ENCODE assay signal across 8 cellular contexts in the genomic region with DNA sequence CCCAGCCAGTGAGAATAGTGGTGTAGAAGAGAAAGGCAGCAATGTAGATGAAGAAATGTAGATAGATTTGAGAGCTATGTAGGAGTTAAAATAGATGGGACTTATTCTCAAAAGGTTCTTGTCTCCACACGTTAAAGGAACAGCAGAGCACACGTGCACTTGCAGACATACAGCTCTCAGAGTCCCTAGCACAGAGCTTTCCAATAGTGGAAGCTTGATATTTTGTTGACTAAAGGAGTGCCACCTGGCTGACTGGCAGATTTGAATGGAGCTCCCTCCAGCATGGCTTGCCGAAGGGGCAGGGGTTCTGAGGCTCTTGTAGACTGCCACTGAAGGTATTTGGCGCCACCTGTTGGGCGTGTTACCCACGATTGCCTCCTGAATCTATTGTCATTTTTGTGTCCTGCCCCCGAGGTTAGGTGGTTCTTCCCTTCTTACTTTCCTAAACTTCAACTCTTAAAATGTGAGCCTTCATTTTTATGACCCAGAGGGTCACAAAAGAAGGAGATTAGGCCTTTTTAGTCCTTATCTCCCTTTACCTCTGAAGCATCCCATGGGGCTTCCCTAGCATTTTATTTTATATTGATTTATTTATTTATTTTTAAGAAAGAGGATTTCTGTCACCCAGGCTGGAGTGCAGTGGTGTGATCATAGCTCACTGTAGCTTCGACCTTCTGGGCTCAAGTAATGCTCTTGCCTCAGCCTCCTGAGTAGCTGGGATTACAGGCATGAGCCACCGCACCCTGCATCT. TPM values are rescaled to one million over a fixed set of nuclear protein-coding genes. Genes with fewer than 3 reads are reported as not detected.
A peak's percentile ranks its signal among the peaks of the same experiment; 100 is the strongest.
DNase-seq lines count a peak whose midpoint lies in the region; ATAC-seq and TF ChIP-seq lines count a peak whose summit lies in the region.

No MANE protein-coding gene starts in this region.

- no peak overlapping the region for H2BK5ac ChIP-seq in neuronal stem cell (ENCODE audit: low read length)

- H3K27ac ChIP-seq in neuronal stem cell (replicated peaks; ENCODE audit: low read length) (no peak overlapping the region), substantia nigra (ENCODE audit: low read depth, low read length, poor library complexity, severe bottlenecking) (no peak overlapping the region)

- no peak overlapping the region for H3K4ac ChIP-seq in neuronal stem cell (ENCODE audit: low read length)

- peaks cover 5% of the 10 kb centered on the region for H3K79me1 ChIP-seq in neuronal stem cell (ENCODE audit: low read depth, low read length)

- no peak overlapping the region for H2AK5ac ChIP-seq in neuronal stem cell (ENCODE audit: low read depth, low read length)

- no peak overlapping the region for H3K14ac ChIP-seq in neuronal stem cell (ENCODE audit: low read length)

- H2AFZ ChIP-seq in neuronal stem cell (ENCODE audit: low read length), result no peak overlapping the region

- peak; percentile 79 for DNase-seq in A172 (ENCODE audit: low spot score)
- peak; percentile 96 for DNase-seq in MG63
- DNase-seq in RKO (ENCODE audit: low spot score), result peak; percentile 90
- peak; percentile 91 to 92 for DNase-seq in activated T-cell treated with anti-CD3 and anti-CD28 coated beads, Interleukin-2, amount 50 U/mL, for 48 hours
- DNase-seq in fibroblast of mammary gland (ENCODE audit: low read depth), result peak; percentile 79
- peak; percentile 84 for DNase-seq in neuronal stem cell (ENCODE audit: low spot score)
- peak in 47 of 49 donors; percentile 12 to 89 (median 73) for DNase-seq in substantia nigra (lab: John Stamatoyannopoulos, UW)

- H3K4me1 ChIP-seq in neuronal stem cell (ENCODE audit: control insufficient read depth in 2 of 2, insufficient read depth in 1 of 2, low read depth in 1 of 2, low read length in 2 of 2), result no peaks in the 10 kb centered on the region

- H3K9me3 ChIP-seq in MG63 (no peaks in the 10 kb centered on the region), neuronal stem cell (replicated peaks in 1 of 2; ENCODE audit: control insufficient read depth in 2 of 2, insufficient read depth in 1 of 2, low read depth in 1 of 2, low read length in 2 of 2) (no peaks in the 10 kb centered on the region)

- H2BK12ac ChIP-seq in neuronal stem cell (ENCODE audit: low read length), result no peak overlapping the region

- no peak overlapping the region for H3K23ac ChIP-seq in neuronal stem cell (ENCODE audit: low read depth, low read length, poor library complexity)

- no peak overlapping the region for H3K4me3 ChIP-seq in MG63
- no peak overlapping the region for H3K4me3 ChIP-seq in fibroblast of mammary gland (ENCODE audit: control insufficient read depth, low read depth, low read length)
- H3K4me3 ChIP-seq in neuronal stem cell (ENCODE audit: low read length in 2 of 2), result no peak overlapping the region

- WGBS in neuronal stem cell (ENCODE audit: extremely low coverage in 2 of 2, insufficient read length in 2 of 2, insufficient replicate concordance in 1 of 2), 2 donors, result no CpG with 5 or more reads among the region's 9 CpGs

- peak; percentile 89 for TF ChIP-seq CTCF in fibroblast of mammary gland (conservative IDR thresholded peaks at IDR 0.05; ENCODE audit: control insufficient read depth, insufficient read depth, low read depth, low read length)

- H2BK15ac ChIP-seq in neuronal stem cell (ENCODE audit: low read length), result no peak overlapping the region

- peak; percentile 54 for ATAC-seq in GM18861 (IDR thresholded peaks at IDR 0.05; ENCODE audit: unreplicated experiment)

- H3K27me3 ChIP-seq in MG63 (no peaks in the 10 kb centered on the region), neuronal stem cell (ENCODE audit: control insufficient read depth in 3 of 3, insufficient read depth in 3 of 3, low read depth in 1 of 3, low read length in 3 of 3) (peaks cover 0 to 9% (median 0%) of the 10 kb centered on the region in 3 experiments)

- H4K8ac ChIP-seq in neuronal stem cell (ENCODE audit: low read depth, low read length), result no peak overlapping the region

- no peak overlapping the region for H3K18ac ChIP-seq in neuronal stem cell (ENCODE audit: low read length)

- H3K4me2 ChIP-seq in neuronal stem cell (ENCODE audit: insufficient read depth, low read length, poor library complexity, severe bottlenecking), result no peak overlapping the region

- H3K36me3 ChIP-seq in MG63, result peaks cover 47% of the 10 kb centered on the region
- peaks cover 13 to 27% of the 10 kb centered on the region in 2 donors for H3K36me3 ChIP-seq in neuronal stem cell (replicated peaks in 1 of 2; ENCODE audit: control insufficient read depth in 2 of 2, insufficient read depth in 2 of 2, low read length in 2 of 2)

- H2BK120ac ChIP-seq in neuronal stem cell (ENCODE audit: low read depth, low read length), result no peak overlapping the region

- H4K91ac ChIP-seq in neuronal stem cell (ENCODE audit: low read depth, low read length, poor library complexity), result no peak overlapping the region

- H3K9ac ChIP-seq in neuronal stem cell (ENCODE audit: low read depth, low read length, poor library complexity), result no peak overlapping the region

RNA-seq across cellular contexts. Expression of gene BRD2, which starts 16.4 kb away (rescaled TPM):
- total RNA-seq in A172 (2014; rRNA removed; shearing (Covaris generic)), result 73.9 and 106 TPM in 2 replicates
- total RNA-seq in MG63 (2014; rRNA removed; shearing (Covaris generic); ENCODE audit: low replicate concordance), result 207 and 281 TPM in 2 replicates
- 180 TPM for polyA plus RNA-seq in neuronal stem cell (2013, experiment 1 of 2)
- polyA plus RNA-seq in neuronal stem cell (2013, experiment 2 of 2), result 181 TPM

RNA-seq across cellular contexts. Expression of gene HLA-DOA, which starts 24.6 kb away (rescaled TPM):
- total RNA-seq in A172 (2014; rRNA removed; shearing (Covaris generic)), result not detected in 2 replicates
- not detected in 2 replicates for total RNA-seq in MG63 (2014; rRNA removed; shearing (Covaris generic); ENCODE audit: low replicate concordance)
- 12.8 TPM for polyA plus RNA-seq in neuronal stem cell (2013, experiment 1 of 2)
- 13.6 TPM for polyA plus RNA-seq in neuronal stem cell (2013, experiment 2 of 2)

RNA-seq across cellular contexts. Expression of gene HLA-DMA, which starts 31.9 kb away (rescaled TPM):
- 0.78 and 1.2 TPM in 2 replicates for total RNA-seq in A172 (2014; rRNA removed; shearing (Covaris generic))
- 16.8 and 18.9 TPM in 2 replicates for total RNA-seq in MG63 (2014; rRNA removed; shearing (Covaris generic); ENCODE audit: low replicate concordance)
- 18.7 TPM for polyA plus RNA-seq in neuronal stem cell (2013, experiment 1 of 2)
- 18.3 TPM for polyA plus RNA-seq in neuronal stem cell (2013, experiment 2 of 2)

RNA-seq across cellular contexts. Expression of gene HLA-DMB, which starts 44.0 kb away (rescaled TPM):
- not detected in 2 replicates for total RNA-seq in A172 (2014; rRNA removed; shearing (Covaris generic))
- 0.76 and 0.79 TPM in 2 replicates for total RNA-seq in MG63 (2014; rRNA removed; shearing (Covaris generic); ENCODE audit: low replicate concordance)
- 4.8 TPM for polyA plus RNA-seq in neuronal stem cell (2013, experiment 1 of 2)
- polyA plus RNA-seq in neuronal stem cell (2013, experiment 2 of 2), result 5.1 TPM
